Comparison of ENCODE assay signal across 26 cellular contexts in genomic region chr1:16196874-16197273, GRCh38. TPM values are rescaled to one million over a fixed set of nuclear protein-coding genes. Genes with fewer than 3 reads are reported as not detected.
"Had no signal": no experiment of that assay in that cellular context is flagged by ENCODE, and none has a peak within 500 bp of the region (broad histone marks: within the 10 kb centered on the region; RNA-seq: fewer than 3 reads in every experiment).

No MANE protein-coding gene starts in this region.

- H3K4me1 ChIP-seq: left lung, parathyroid adenoma, sigmoid colon, spleen had no signal

- H3K27me3 ChIP-seq: heart left ventricle, left lung, sigmoid colon, spleen, suprapubic skin, tibial artery, vagina had no signal

- DNase-seq: hypothalamus; immature natural killer cell; kidney; left colon; mesendoderm; naive thymus-derived CD4-positive, alpha-beta T cell; sigmoid colon; small intestine; spleen; stimulated activated CD4-positive, alpha-beta T cell treated with anti-CD3 and anti-CD28 coated beads, Interleukin-4, amount 100 ng/mL, for 24 hours; stimulated activated naive CD4-positive, alpha-beta T cell; tibial artery had no signal

- H3K4me3 Mint-ChIP-seq: immature natural killer cell; mesothelial cell of epicardium; natural killer cell treated with Interleukin-12 subunit alpha and Interleukin-12 subunit beta and Interleukin-15 and Interleukin-18, amount 100 ng/mL, for 72 hours; stimulated activated effector memory CD8-positive, alpha-beta T cell treated with anti-CD3 and anti-CD28 coated beads, Interleukin-12 subunit alpha, Interleukin-12 subunit beta, amount 100 ng/mL, for 72 hours; stimulated activated naive CD8-positive, alpha-beta T cell treated with anti-CD3 and anti-CD28 coated beads, Interleukin-15, Interleukin-2, amounts not matched to agents 100 ng/mL and 50 ng/mL, for 24 hours; type B pancreatic cell had no signal

- H3K27ac Mint-ChIP-seq: natural killer cell treated with Interleukin-12 subunit alpha and Interleukin-12 subunit beta and Interleukin-15 and Interleukin-18, amount 100 ng/mL, for 72 hours; stimulated activated naive CD8-positive, alpha-beta T cell treated with anti-CD3 and anti-CD28 coated beads, Interleukin-15, Interleukin-2, amounts not matched to agents 100 ng/mL and 50 ng/mL, for 24 hours; type B pancreatic cell had no signal

- H3K4me3 ChIP-seq: heart left ventricle, left lung, lung, sigmoid colon, spleen, suprapubic skin, thoracic aorta, tibial artery, vagina had no signal

- H3K9me3 ChIP-seq: heart left ventricle, left lung, sigmoid colon, spleen, suprapubic skin, thoracic aorta, tibial artery, vagina had no signal

- H2AFZ ChIP-seq: parathyroid adenoma had no signal

- H3K27me3 Mint-ChIP-seq: natural killer cell treated with Interleukin-12 subunit alpha and Interleukin-12 subunit beta and Interleukin-15 and Interleukin-18, amount 100 ng/mL, for 72 hours; stimulated activated naive CD8-positive, alpha-beta T cell treated with anti-CD3 and anti-CD28 coated beads, Interleukin-15, Interleukin-2, amounts not matched to agents 100 ng/mL and 50 ng/mL, for 24 hours; type B pancreatic cell had no signal

- H3K27ac ChIP-seq: heart left ventricle, left lung, parathyroid adenoma, sigmoid colon, spleen, suprapubic skin, thoracic aorta, tibial artery, vagina had no signal

- ATAC-seq: heart left ventricle; left colon; left lung; naive thymus-derived CD4-positive, alpha-beta T cell; natural killer cell treated with Interleukin-12 subunit alpha and Interleukin-12 subunit beta and Interleukin-15 and Interleukin-18, amount 100 ng/mL, for 72 hours; right cardiac atrium; stimulated activated effector memory CD8-positive, alpha-beta T cell treated with anti-CD3 and anti-CD28 coated beads, Interleukin-12 subunit alpha, Interleukin-12 subunit beta, amount 100 ng/mL, for 72 hours had no signal

- FAIRE-seq: islet of Langerhans, kidney, small intestine had no signal

- H3K36me3 ChIP-seq: sigmoid colon, thoracic aorta, vagina had no signal

- H3K9me3 Mint-ChIP-seq: immature natural killer cell; mesothelial cell of epicardium; naive thymus-derived CD4-positive, alpha-beta T cell; natural killer cell treated with Interleukin-12 subunit alpha and Interleukin-12 subunit beta and Interleukin-15 and Interleukin-18, amount 100 ng/mL, for 72 hours; stimulated activated effector memory CD8-positive, alpha-beta T cell treated with anti-CD3 and anti-CD28 coated beads, Interleukin-12 subunit alpha, Interleukin-12 subunit beta, amount 100 ng/mL, for 72 hours; stimulated activated naive CD8-positive, alpha-beta T cell treated with anti-CD3 and anti-CD28 coated beads, Interleukin-15, Interleukin-2, amounts not matched to agents 100 ng/mL and 50 ng/mL, for 24 hours; type B pancreatic cell had no signal

- H3K36me3 Mint-ChIP-seq: natural killer cell treated with Interleukin-12 subunit alpha and Interleukin-12 subunit beta and Interleukin-15 and Interleukin-18, amount 100 ng/mL, for 72 hours; stimulated activated effector memory CD8-positive, alpha-beta T cell treated with anti-CD3 and anti-CD28 coated beads, Interleukin-12 subunit alpha, Interleukin-12 subunit beta, amount 100 ng/mL, for 72 hours; type B pancreatic cell had no signal

- H3K79me2 ChIP-seq: parathyroid adenoma had no signal

- H3K4me1 Mint-ChIP-seq: immature natural killer cell, mesothelial cell of epicardium had no signal

RNA-seq across cellular contexts. Expression of gene EPHA2, which starts 41.0 kb away (rescaled TPM):
- total RNA-seq: natural killer cell treated with Interleukin-12 subunit alpha and Interleukin-12 subunit beta and Interleukin-15 and Interleukin-18, amount 100 ng/mL, for 72 hours had no signal
